ENCODE assay signal across 8 cellular contexts in genomic region chr6:50791900-50792508, GRCh38. TPM values are rescaled to one million over a fixed set of nuclear protein-coding genes. Genes with fewer than 3 reads are reported as not detected.
DNase-seq lines count a peak whose midpoint lies in the region; ATAC-seq, FAIRE-seq and TF ChIP-seq lines count a peak whose summit lies in the region.

No MANE protein-coding gene starts in this region.

- peak; percentile 71 for TF ChIP-seq CTCF in AG04449 (IDR thresholded peaks at IDR 0.05; ENCODE audit: insufficient read depth, low read length, missing control alignments)
- peak; percentile 72 for TF ChIP-seq CTCF in MCF 10A (IDR thresholded peaks at IDR 0.05; ENCODE audit: unreplicated experiment)
- TF ChIP-seq CTCF in lung (IDR thresholded peaks at IDR 0.05; ENCODE audit: control extremely low read depth, extremely low read depth) = peak; percentile 36

- H3K27me3 ChIP-seq in lung (ENCODE audit: control insufficient read depth, insufficient read depth) = no peaks in the 10 kb centered on the region

- no peaks in the 10 kb centered on the region for H3K36me3 ChIP-seq in lung (ENCODE audit: control insufficient read depth in 2 of 2, insufficient read depth in 2 of 2, low read length in 2 of 2)

- H3K9me3 ChIP-seq in lung (ENCODE audit: control insufficient read depth in 2 of 2, insufficient read depth in 1 of 2, low read length in 1 of 2) = no peaks in the 10 kb centered on the region

- no peak overlapping the region for H3K27ac ChIP-seq in lung (ENCODE audit: low read depth in 1 of 2, low read length in 1 of 2)

- DNase-seq in AG04449 (ENCODE audit: low read depth, low spot score) = no peak
- DNase-seq in GM12892 (ENCODE audit: insufficient read length) = no peak
- peak; percentile 4 for DNase-seq in NCI-H2227 treated with DMSO at 0.1 percent for 48 hours (lab: John Stamatoyannopoulos, UW)
- DNase-seq in MCF 10A (ENCODE audit: unreplicated experiment) = peak; percentile 68
- DNase-seq in lung (ENCODE audit: low spot score) = no peak
- no peak for DNase-seq in 8988T
- no peak for DNase-seq in activated CD4-positive, alpha-beta T cell treated with anti-CD3 and anti-CD28 coated beads, Interleukin-2, amount 50 U/mL, for 1 hour

- peaks cover 25% of the 10 kb centered on the region for H3K27me3 Mint-ChIP-seq in MCF 10A (ENCODE audit: insufficient read depth, unreplicated experiment)

- CTCF ChIA-PET in AG04449 (lab: Yijun Ruan, JAX) = no interaction called here
- CTCF ChIA-PET in MCF 10A (lab: Yijun Ruan, JAX) = interaction anchor here (0.6 kb wide), 1 partner anchor 663 kb away, joined by 3 read pairs; no protein-coding TSS in a partner anchor

- no TSS peak for BruUV-seq in MCF 10A (replicated peaks; lab: Mats Ljungman, UMichigan)

- no peak overlapping the region for H3K27ac Mint-ChIP-seq in MCF 10A (ENCODE audit: low read depth, unreplicated experiment)

- H3K4me1 ChIP-seq in lung (ENCODE audit: control insufficient read depth in 2 of 2, insufficient read depth in 2 of 2, low read length in 2 of 2) = no peaks in the 10 kb centered on the region

- no peak for TF ChIP-seq POLR2A in GM12892 (IDR thresholded peaks at IDR 0.05; ENCODE audit: low read depth, low read length)

- intact Hi-C loops in MCF 10A (cut with micrococcal nuclease) = loop anchor here (1.0 to 2.0 kb wide), 2 partner anchors 136 to 663 kb away; no protein-coding TSS in a partner anchor

- H3K4me1 Mint-ChIP-seq in MCF 10A (ENCODE audit: insufficient read depth, unreplicated experiment) = no peaks in the 10 kb centered on the region

- FAIRE-seq in GM12892 (lab: Jason Lieb, UNC) = peak; percentile 57

- WGBS in lung, 2 donors = 0 to 1% methylated on average over 3 of the region's 3 CpGs

- H3K4me3 Mint-ChIP-seq in MCF 10A (ENCODE audit: unreplicated experiment) = no peak overlapping the region

- H3K4me3 ChIP-seq in AG04449 (ENCODE audit: low read depth, low read length) (no peak overlapping the region), lung (no peak overlapping the region)

- no peaks in the 10 kb centered on the region for H3K9me3 Mint-ChIP-seq in MCF 10A (ENCODE audit: unreplicated experiment)

- POLR2A ChIA-PET in AG04449 (lab: Yijun Ruan, JAX) (no interaction called here), MCF 10A (lab: Yijun Ruan, JAX) (no interaction called here)

- H3K36me3 Mint-ChIP-seq in MCF 10A (ENCODE audit: insufficient read depth, unreplicated experiment) = no peaks in the 10 kb centered on the region

- ATAC-seq in HG02885 (IDR thresholded peaks at IDR 0.05; ENCODE audit: poor library complexity, unreplicated experiment) (peak; percentile 85), lung (ENCODE audit: insufficient read depth, low FRiP score) (no peak)

RNA-seq across cellular contexts. Expression of gene TFAP2B, which starts 26.7 kb away (rescaled TPM):
- not detected for polyA plus RNA-seq in GM12892 (2012; ENCODE audit: missing spikeins)
- total RNA-seq in MCF 10A (2022) = not detected in 2 replicates
- not detected for total RNA-seq in lung
- under 1 TPM in 1 of 2 donors, not detected in 1; 0.02 TPM for polyA plus RNA-seq in lung

Comparison
In these comparisons a context has a peak if more than half of its experiments do, and no peak if none do; other contexts are left out.
1. DNase-seq: peak in NCI-H2227 treated with DMSO at 0.1 percent for 48 hours (single experiment) and MCF 10A (single experiment); none in AG04449 (single experiment), GM12892 (single experiment), lung (single experiment), 8988T (single experiment) and activated CD4-positive, alpha-beta T cell treated with anti-CD3 and anti-CD28 coated beads, Interleukin-2, amount 50 U/mL, for 1 hour (single experiment).
2. Peak in every context shown above with its lines, with median percentiles within 50 percentile points of each other: CTCF ChIP-seq.